21 cellular contexts compared by ENCODE assay signal in the genomic region with DNA sequence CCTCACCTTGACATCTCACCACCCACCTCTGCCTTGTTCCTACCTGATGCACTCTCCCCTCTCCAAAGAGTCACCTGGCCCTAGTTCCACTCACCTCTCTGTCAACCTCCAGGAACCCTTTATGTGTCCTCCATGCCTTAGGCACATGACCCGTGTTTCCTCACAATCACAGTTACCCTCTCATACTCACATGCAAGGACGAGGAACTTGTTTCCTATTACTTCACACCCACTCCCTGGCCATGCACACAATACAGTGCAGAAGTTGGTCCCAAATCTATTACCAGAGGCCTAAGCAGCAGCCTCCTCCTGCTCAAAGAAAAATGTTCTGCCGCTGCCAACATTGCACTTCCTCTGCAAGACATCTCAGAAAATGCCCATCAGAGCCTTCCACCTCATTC.
A peak's percentile ranks its signal among the peaks of the same experiment; 100 is the strongest.
DNase-seq lines count a peak whose midpoint lies in the region; ATAC-seq, FAIRE-seq and TF ChIP-seq lines count a peak whose summit lies in the region.
"Had no signal": no experiment of that assay in that cellular context is flagged by ENCODE, and none has a peak within 500 bp of the region (broad histone marks: within the 10 kb centered on the region; RNA-seq: fewer than 3 reads in every experiment).

No MANE protein-coding gene starts in this region.

- no peak overlapping the region for H3K4me2 ChIP-seq in astrocyte (ENCODE audit: low read length)
- H3K4me2 ChIP-seq: KMS-11 had no signal

- no peaks in the 10 kb centered on the region for H3K27me3 ChIP-seq in astrocyte (ENCODE audit: insufficient read depth, low read length)
- H3K27me3 ChIP-seq: Peyer's patch, vagina had no signal

- TF ChIP-seq CTCF in astrocyte (IDR thresholded peaks at IDR 0.05; ENCODE audit: insufficient read depth, low read depth, low read length) = no peak

- H3K27ac ChIP-seq in astrocyte (ENCODE audit: low read depth, low read length) = no peak overlapping the region
- H3K27ac ChIP-seq: KMS-11, Peyer's patch, vagina, VCaP had no signal

- H3K36me3 Mint-ChIP-seq in activated naive CD8-positive, alpha-beta T cell treated with anti-CD3 and anti-CD28 coated beads, Interleukin-2, amount 10 ng/mL, durations not matched to agents 7 days and 5 days = peaks cover 28% of the 10 kb centered on the region
- peaks cover 3% of the 10 kb centered on the region for H3K36me3 Mint-ChIP-seq in activated naive CD8-positive, alpha-beta T cell treated with anti-CD3 and anti-CD28 coated beads, Interleukin-2, amount 50 U/mL, for 24 hours (ENCODE audit: low read depth)
- H3K36me3 Mint-ChIP-seq in astrocyte (ENCODE audit: low read depth, unreplicated experiment) = peaks cover 8% of the 10 kb centered on the region
- H3K36me3 Mint-ChIP-seq in naive thymus-derived CD8-positive, alpha-beta T cell = peaks cover 5 to 90% (median 38%) of the 10 kb centered on the region in 3 donors

- FAIRE-seq in astrocyte (lab: Jason Lieb, UNC) = no peak
- FAIRE-seq: bronchial epithelial cell, D721Med had no signal

- POLR2A ChIA-PET in activated naive CD8-positive, alpha-beta T cell treated with anti-CD3 and anti-CD28 coated beads, Interleukin-2, amount 10 ng/mL, durations not matched to agents 7 days and 5 days (lab: Charles Lee) = no interaction called here
- POLR2A ChIA-PET in naive thymus-derived CD8-positive, alpha-beta T cell (lab: Charles Lee) = no interaction called here

- H3K27me3 Mint-ChIP-seq in activated naive CD8-positive, alpha-beta T cell treated with anti-CD3 and anti-CD28 coated beads, Interleukin-2, amount 10 ng/mL, durations not matched to agents 7 days and 5 days = no peaks in the 10 kb centered on the region
- no peaks in the 10 kb centered on the region for H3K27me3 Mint-ChIP-seq in activated naive CD8-positive, alpha-beta T cell treated with anti-CD3 and anti-CD28 coated beads, Interleukin-2, amount 50 U/mL, for 24 hours
- H3K27me3 Mint-ChIP-seq in astrocyte (ENCODE audit: low read depth, unreplicated experiment) = no peaks in the 10 kb centered on the region
- H3K27me3 Mint-ChIP-seq in naive thymus-derived CD8-positive, alpha-beta T cell = no peaks in the 10 kb centered on the region

- no peak overlapping the region for H3K4me3 Mint-ChIP-seq in activated naive CD8-positive, alpha-beta T cell treated with anti-CD3 and anti-CD28 coated beads, Interleukin-2, amount 10 ng/mL, durations not matched to agents 7 days and 5 days
- H3K4me3 Mint-ChIP-seq in activated naive CD8-positive, alpha-beta T cell treated with anti-CD3 and anti-CD28 coated beads, Interleukin-2, amount 50 U/mL, for 24 hours = no peak overlapping the region
- peak overlapping the region; percentile 23 for H3K4me3 Mint-ChIP-seq in astrocyte (ENCODE audit: unreplicated experiment)
- H3K4me3 Mint-ChIP-seq in naive thymus-derived CD8-positive, alpha-beta T cell = no peak overlapping the region
- H3K4me3 Mint-ChIP-seq: H9 had no signal

- no peak overlapping the region for H3K9ac ChIP-seq in astrocyte (ENCODE audit: low read length)
- H3K9ac ChIP-seq: KMS-11 had no signal

- no peak overlapping the region for H3K4me3 ChIP-seq in astrocyte (ENCODE audit: insufficient read depth, low read depth, low read length)
- H3K4me3 ChIP-seq: mucosa of descending colon, Peyer's patch, vagina had no signal

- no peaks in the 10 kb centered on the region for H3K9me3 ChIP-seq in astrocyte (ENCODE audit: insufficient read depth, low read depth, low read length)
- H3K9me3 ChIP-seq: mucosa of descending colon, Peyer's patch, vagina had no signal

- no peaks in the 10 kb centered on the region for H3K79me2 ChIP-seq in astrocyte (ENCODE audit: insufficient read depth, low read length)

- H3K27ac Mint-ChIP-seq in activated naive CD8-positive, alpha-beta T cell treated with anti-CD3 and anti-CD28 coated beads, Interleukin-2, amount 10 ng/mL, durations not matched to agents 7 days and 5 days = peak overlapping the region; percentile 34
- no peak overlapping the region for H3K27ac Mint-ChIP-seq in activated naive CD8-positive, alpha-beta T cell treated with anti-CD3 and anti-CD28 coated beads, Interleukin-2, amount 50 U/mL, for 24 hours
- H3K27ac Mint-ChIP-seq in astrocyte (ENCODE audit: unreplicated experiment) = no peak overlapping the region
- peak overlapping the region; percentile 2 to 84 (median 64) for H3K27ac Mint-ChIP-seq in naive thymus-derived CD8-positive, alpha-beta T cell
- H3K27ac Mint-ChIP-seq: H9 had no signal

- no peaks in the 10 kb centered on the region for H3K36me3 ChIP-seq in astrocyte (ENCODE audit: insufficient read depth, low read length)
- H3K36me3 ChIP-seq: vagina had no signal

- no peak for ATAC-seq in activated naive CD8-positive, alpha-beta T cell treated with anti-CD3 and anti-CD28 coated beads, Interleukin-2, amount 10 ng/mL, durations not matched to agents 7 days and 5 days (ENCODE audit: low read depth)
- ATAC-seq in activated naive CD8-positive, alpha-beta T cell treated with anti-CD3 and anti-CD28 coated beads, Interleukin-2, amount 50 U/mL, for 24 hours = no peak
- no peak for ATAC-seq in naive thymus-derived CD8-positive, alpha-beta T cell
- no peak for ATAC-seq in GM21447 (IDR thresholded peaks at IDR 0.05; ENCODE audit: unreplicated experiment)
- ATAC-seq: mucosa of descending colon had no signal

- no peaks in the 10 kb centered on the region for H3K9me3 Mint-ChIP-seq in activated naive CD8-positive, alpha-beta T cell treated with anti-CD3 and anti-CD28 coated beads, Interleukin-2, amount 10 ng/mL, durations not matched to agents 7 days and 5 days
- H3K9me3 Mint-ChIP-seq in activated naive CD8-positive, alpha-beta T cell treated with anti-CD3 and anti-CD28 coated beads, Interleukin-2, amount 50 U/mL, for 24 hours = no peaks in the 10 kb centered on the region
- H3K9me3 Mint-ChIP-seq in astrocyte (ENCODE audit: unreplicated experiment) = no peaks in the 10 kb centered on the region
- no peaks in the 10 kb centered on the region for H3K9me3 Mint-ChIP-seq in naive thymus-derived CD8-positive, alpha-beta T cell
- H3K9me3 Mint-ChIP-seq: H9 had no signal

- DNase-seq in activated naive CD8-positive, alpha-beta T cell treated with anti-CD3 and anti-CD28 coated beads, Interleukin-2, amount 10 ng/mL, durations not matched to agents 7 days and 5 days = no peak
- no peak for DNase-seq in activated naive CD8-positive, alpha-beta T cell treated with anti-CD3 and anti-CD28 coated beads, Interleukin-2, amount 50 U/mL, for 24 hours
- DNase-seq in astrocyte (ENCODE audit: low read depth) (no peak), NCI-H146 treated with DMSO at 0.1 percent for 48 hours (lab: John Stamatoyannopoulos, UW; ENCODE audit: unreplicated experiment) (no peak), NCI-H2196 treated with DMSO at 0.1 percent for 48 hours (lab: John Stamatoyannopoulos, UW; ENCODE audit: unreplicated experiment) (no peak), glomerular visceral epithelial cell (ENCODE audit: extremely low spot score) (no peak)
- DNase-seq in naive thymus-derived CD8-positive, alpha-beta T cell = no peak
- DNase-seq: activated gamma-delta T cell treated with Interleukin-2 at 50 U/mL for 16 hours; H9; mucosa of descending colon; NCI-H1092 treated with DMSO at 0.1 percent for 48 hours; NCI-H2171; NCI-H82; Peyer's patch; stimulated activated naive CD4-positive, alpha-beta T cell treated with Interleukin-2 at 50 U/mL for 16 hours had no signal

- no peak overlapping the region for H2AFZ ChIP-seq in astrocyte (ENCODE audit: low read depth, low read length)

- H3K4me1 Mint-ChIP-seq in activated naive CD8-positive, alpha-beta T cell treated with anti-CD3 and anti-CD28 coated beads, Interleukin-2, amount 10 ng/mL, durations not matched to agents 7 days and 5 days = peaks cover 9% of the 10 kb centered on the region
- H3K4me1 Mint-ChIP-seq in activated naive CD8-positive, alpha-beta T cell treated with anti-CD3 and anti-CD28 coated beads, Interleukin-2, amount 50 U/mL, for 24 hours = peaks cover 30% of the 10 kb centered on the region
- peaks cover 46% of the 10 kb centered on the region for H3K4me1 Mint-ChIP-seq in astrocyte (ENCODE audit: low read depth, unreplicated experiment)
- peaks cover 28 to 42% (median 38%) of the 10 kb centered on the region in 4 donors for H3K4me1 Mint-ChIP-seq in naive thymus-derived CD8-positive, alpha-beta T cell

- H3K4me1 ChIP-seq in astrocyte (ENCODE audit: insufficient read depth, low read length) = peaks cover 28% of the 10 kb centered on the region
- H3K4me1 ChIP-seq: Peyer's patch, vagina had no signal

- H4K20me1 ChIP-seq in astrocyte (ENCODE audit: insufficient read depth, low read length) = no peaks in the 10 kb centered on the region

Comparison
In these comparisons a context has a peak if more than half of its experiments do, and no peak if none do; other contexts are left out.
1. H3K27ac Mint-ChIP-seq: peak in activated naive CD8-positive, alpha-beta T cell treated with anti-CD3 and anti-CD28 coated beads, Interleukin-2, amount 10 ng/mL, durations not matched to agents 7 days and 5 days (single experiment) and naive thymus-derived CD8-positive, alpha-beta T cell (10 of 10); none in activated naive CD8-positive, alpha-beta T cell treated with anti-CD3 and anti-CD28 coated beads, Interleukin-2, amount 50 U/mL, for 24 hours (single experiment) and astrocyte (single experiment).